In genomic region chr6:105107207-105107606, GRCh38 we compare ENCODE assay signal across 14 cellular contexts.
DNase-seq lines count a peak whose midpoint lies in the region; ATAC-seq and TF ChIP-seq lines count a peak whose summit lies in the region.
"Had no signal": no experiment of that assay in that cellular context is flagged by ENCODE, and none has a peak within 500 bp of the region (broad histone marks: within the 10 kb centered on the region; RNA-seq: fewer than 3 reads in every experiment).

No MANE protein-coding gene starts in this region.

- no peak overlapping the region for H3K27ac ChIP-seq in PC-9
- H3K27ac ChIP-seq in thyroid gland, result peak overlapping the region; percentile 42 to 81 (median 63)
- no peak overlapping the region for H3K27ac ChIP-seq in adrenal gland
- H3K27ac ChIP-seq: A549 had no signal

- CTCF ChIA-PET in Caco-2 (lab: Charles Lee) (no interaction called here), PC-9 (lab: Charles Lee) (no interaction called here)

- POLR2A ChIA-PET in Caco-2 (lab: Charles Lee) (no interaction called here), PC-9 (lab: Charles Lee; ENCODE audit: unreplicated experiment) (no interaction called here)

- DNase-seq in Caco-2 (no peak), PC-9 (peak in 1 of 2 experiments; percentile 2), fibroblast of villous mesenchyme (ENCODE audit: low read depth) (peak; percentile 33), thyroid gland (no peak), dedifferentiated amniotic fluid mesenchymal stem cell (ENCODE audit: extremely low spot score) (no peak), adrenal gland (no peak)
- DNase-seq: CD8-positive, alpha-beta T cell; COR-L47; H7 had no signal

- no peaks in the 10 kb centered on the region for H3K79me2 ChIP-seq in PC-9 (ENCODE audit: low read depth)

- H3K4me1 ChIP-seq in Caco-2 (0 out of 2 replicates have a peak, but pooled peaks cover 7% of the 10 kb centered on the region), PC-9 (replicated peaks; ENCODE audit: insufficient read depth) (peaks cover 9% of the 10 kb centered on the region; the same call in 1 of the 2 replicates), thyroid gland (peaks cover 5 to 22% of the 10 kb centered on the region in 2 donors), adrenal gland (replicated peaks in 1 of 2) (no peaks in the 10 kb centered on the region)

- TF ChIP-seq CTCF in Caco-2 (IDR thresholded peaks at IDR 0.05; ENCODE audit: insufficient read depth in 1 of 2, low read depth in 1 of 2, low read length in 1 of 2, severe bottlenecking in 1 of 2, unreplicated experiment in 1 of 2) (no peak), PC-9 (conservative IDR thresholded peaks at IDR 0.05) (no peak), fibroblast of villous mesenchyme (IDR thresholded peaks at IDR 0.05; ENCODE audit: insufficient read depth, low read depth, low read length) (no peak), thyroid gland (IDR thresholded peaks at IDR 0.05) (no peak), adrenal gland (IDR thresholded peaks at IDR 0.05) (no peak)

- WGBS in thyroid gland, 2 donors, result 19 to 22% methylated on average over 1 of the region's 1 CpG
- WGBS in adrenal gland, 4 donors, result 46 to 60% (median 53%) methylated on average over 1 of the region's 1 CpG

- no peaks in the 10 kb centered on the region for H3K36me3 ChIP-seq in Caco-2 (ENCODE audit: control insufficient read depth, insufficient read depth, low read length)
- H3K36me3 ChIP-seq in PC-9 (ENCODE audit: low read depth), result no peaks in the 10 kb centered on the region
- H3K36me3 ChIP-seq in thyroid gland, result no peaks in the 10 kb centered on the region
- no peaks in the 10 kb centered on the region for H3K36me3 ChIP-seq in adrenal gland (replicated peaks in 1 of 2)

- no peaks in the 10 kb centered on the region for H3K9me2 ChIP-seq in PC-9 (ENCODE audit: insufficient read depth)

- H3K4me2 ChIP-seq in PC-9, result peak overlapping the region; percentile 21
- H3K4me2 ChIP-seq: A549, GM23338 had no signal

- no peaks in the 10 kb centered on the region for H3F3A ChIP-seq in PC-9 (ENCODE audit: insufficient read depth, low read depth)

- H3K4me3 ChIP-seq in Caco-2 (ENCODE audit: low read depth, low read length) (no peak overlapping the region), PC-9 (no peak overlapping the region), fibroblast of villous mesenchyme (ENCODE audit: low read depth, low read length) (no peak overlapping the region), thyroid gland (replicated peaks in 1 of 3) (no peak overlapping the region), adrenal gland (no peak overlapping the region)
- H3K4me3 ChIP-seq: A549, GM23338 had no signal

- peaks cover 4% of the 10 kb centered on the region for H3K36me3 Mint-ChIP-seq in Caco-2 (ENCODE audit: insufficient read depth, unreplicated experiment)
- H3K36me3 Mint-ChIP-seq: CD14-positive monocyte; CD8-positive, alpha-beta T cell; IgD-negative memory B cell had no signal

- H3K27me3 Mint-ChIP-seq in Caco-2 (ENCODE audit: insufficient read depth, unreplicated experiment), result no peaks in the 10 kb centered on the region
- H3K27me3 Mint-ChIP-seq: IgD-negative memory B cell had no signal

- TF ChIP-seq POLR2A in thyroid gland (IDR thresholded peaks at IDR 0.05) (no peak), adrenal gland (IDR thresholded peaks at IDR 0.05) (no peak)

- H3K27ac Mint-ChIP-seq in Caco-2 (ENCODE audit: unreplicated experiment), result peak overlapping the region; percentile 52
- H3K27ac Mint-ChIP-seq: CD14-positive monocyte; CD8-positive, alpha-beta T cell; GM23338 had no signal

- H4K20me1 ChIP-seq in PC-9 (ENCODE audit: insufficient read depth), result no peaks in the 10 kb centered on the region

- H2AFZ ChIP-seq in PC-9, result peak overlapping the region; percentile 49; the same call in 1 of the 2 replicates
- H2AFZ ChIP-seq: GM23338 had no signal

- no peak overlapping the region for H3K4me3 Mint-ChIP-seq in Caco-2 (ENCODE audit: unreplicated experiment)
- H3K4me3 Mint-ChIP-seq: CD14-positive monocyte; CD8-positive, alpha-beta T cell; GM23338; IgD-negative memory B cell had no signal

- H3K9me3 ChIP-seq in Caco-2 (no peaks in the 10 kb centered on the region), PC-9 (ENCODE audit: insufficient read depth, low read depth) (no peaks in the 10 kb centered on the region), thyroid gland (no peaks in the 10 kb centered on the region), adrenal gland (replicated peaks in 1 of 3) (no peaks in the 10 kb centered on the region)
- H3K9me3 ChIP-seq: A549 had no signal

- BruUV-seq in Caco-2 (replicated peaks; lab: Mats Ljungman, UMichigan) (no TSS peak), PC-9 (replicated peaks; lab: Mats Ljungman, UMichigan) (no TSS peak)

- H3K27me3 ChIP-seq in Caco-2 (replicated peaks; ENCODE audit: control insufficient read depth, insufficient read depth, low read length) (no peaks in the 10 kb centered on the region), PC-9 (ENCODE audit: insufficient read depth, low read depth) (no peaks in the 10 kb centered on the region), thyroid gland (no peaks in the 10 kb centered on the region), adrenal gland (no peaks in the 10 kb centered on the region)

- intact Hi-C loops in Caco-2 (cut with micrococcal nuclease; ENCODE audit: unreplicated experiment) (no loop called here), PC-9 (cut with micrococcal nuclease; ENCODE audit: unreplicated experiment) (no loop called here), thyroid gland (cut with DNase I) (no loop called here), adrenal gland (cut with DNase I) (no loop called here)

- H3K4me1 Mint-ChIP-seq in Caco-2 (ENCODE audit: low read depth, unreplicated experiment), result peaks cover 20% of the 10 kb centered on the region
- H3K4me1 Mint-ChIP-seq: CD14-positive monocyte, IgD-negative memory B cell had no signal

- ATAC-seq in SK-N-SH treated with all-trans-retinoic acid at 6 μM for 48 hours, result no peak
- ATAC-seq: A549; CD8-positive, alpha-beta T cell; GM23338 had no signal

- H3K9me3 Mint-ChIP-seq in Caco-2 (ENCODE audit: unreplicated experiment), result no peaks in the 10 kb centered on the region
- H3K9me3 Mint-ChIP-seq: CD14-positive monocyte; CD8-positive, alpha-beta T cell; GM23338; IgD-negative memory B cell had no signal

TF ChIP-seq in SK-N-SH treated with all-trans-retinoic acid at 6 μM for 48 hours, 23 proteins besides CTCF, POLR2A, EP300 and RAD21:
- TF ChIP-seq RARB (CRISPR knock-in tag; IDR thresholded peaks at IDR 0.05) (no peak), PATZ1 (CRISPR knock-in tag; IDR thresholded peaks at IDR 0.05; ENCODE audit: borderline replicate concordance) (no peak), PPARA (CRISPR knock-in tag; IDR thresholded peaks at IDR 0.05; ENCODE audit: borderline replicate concordance) (no peak), POU6F1 (CRISPR knock-in tag; IDR thresholded peaks at IDR 0.05; ENCODE audit: borderline replicate concordance, low read depth) (no peak), CSRNP3 (CRISPR knock-in tag; IDR thresholded peaks at IDR 0.05) (no peak), OSR1 (CRISPR knock-in tag; IDR thresholded peaks at IDR 0.05) (no peak), ZNF565 (CRISPR knock-in tag; conservative IDR thresholded peaks at IDR 0.05; ENCODE audit: low read depth) (no peak), GLIS3 (CRISPR knock-in tag; IDR thresholded peaks at IDR 0.05) (no peak), CSDC2 (CRISPR knock-in tag; IDR thresholded peaks at IDR 0.05) (no peak), ZC3H10 (CRISPR knock-in tag; IDR thresholded peaks at IDR 0.05) (no peak)
TF ChIP-seq in SK-N-SH treated with all-trans-retinoic acid at 6 μM for 48 hours: peak in this region for 0.

Comparison
In these comparisons a context has a peak if more than half of its experiments do, and no peak if none do; other contexts are left out.
1. H3K27ac ChIP-seq: peak in thyroid gland (3 of 3); none in PC-9 (single experiment) and adrenal gland (0 of 5).